8 cellular contexts compared by ENCODE assay signal in the genomic region with DNA sequence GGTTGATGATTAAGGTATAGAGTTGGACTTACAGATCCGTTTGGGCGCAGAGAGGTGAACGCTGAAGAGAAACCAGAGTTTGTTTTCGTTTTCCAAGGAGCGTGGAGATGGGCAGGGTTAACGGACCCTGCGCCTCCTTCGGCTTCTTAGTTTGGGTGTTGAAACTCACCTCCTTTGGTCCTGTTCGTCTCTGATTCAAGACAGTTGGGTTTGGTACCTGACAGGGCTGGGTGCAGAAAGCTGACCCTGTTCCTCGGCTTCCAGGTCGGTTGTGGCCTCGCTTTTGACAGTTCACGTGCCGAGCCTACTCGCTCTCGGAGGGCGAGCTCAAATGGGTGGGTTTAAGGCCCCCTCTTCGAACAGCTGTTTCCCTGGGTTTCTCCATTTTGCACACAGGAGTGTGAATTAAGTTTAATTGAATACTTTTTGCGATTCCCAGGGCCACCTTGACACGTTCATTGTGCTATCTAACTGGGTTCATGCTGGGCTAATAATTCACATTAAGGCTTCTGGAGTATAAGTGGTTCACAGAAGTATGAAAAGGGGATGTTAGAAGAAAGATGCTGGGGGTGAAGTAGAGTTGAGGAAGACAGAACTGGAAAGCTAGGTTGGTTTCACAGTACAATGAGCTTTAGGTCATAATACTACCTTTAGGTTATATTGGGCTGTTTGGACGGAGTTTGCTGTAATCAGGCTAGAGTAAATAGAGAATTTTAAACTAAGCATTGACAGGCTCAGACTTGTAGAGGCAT. TPM values are rescaled to one million over a fixed set of nuclear protein-coding genes. Genes with fewer than 3 reads are reported as not detected.
DNase-seq lines count a peak whose midpoint lies in the region; ATAC-seq and TF ChIP-seq lines count a peak whose summit lies in the region.

No MANE protein-coding gene starts in this region.

- peak overlapping the region; percentile 64 for H3K4me3 ChIP-seq in right cardiac atrium (ENCODE audit: low read length)
- peak overlapping the region; percentile 79 for H3K4me3 ChIP-seq in smooth muscle cell

- peak; percentile 1 for ATAC-seq in activated CD4-positive, alpha-beta T cell treated with anti-CD3 and anti-CD28 coated beads for 36 hours
- ATAC-seq in HG03378 (IDR thresholded peaks at IDR 0.05; ENCODE audit: unreplicated experiment) (peak; percentile 18), activated B cell treated with CpG ODN at 0.5 μM for 24 hours (ENCODE audit: low read depth) (peak; percentile 3), right cardiac atrium (no peak)

- H4K20me1 ChIP-seq in smooth muscle cell (ENCODE audit: low read depth), result peaks cover 28% of the 10 kb centered on the region

- TF ChIP-seq CTCF in activated B cell treated with CpG ODN at 0.5 μM for 24 hours (IDR thresholded peaks at IDR 0.05) (no peak), smooth muscle cell (IDR thresholded peaks at IDR 0.05; ENCODE audit: borderline replicate concordance, insufficient read depth, poor library complexity, severe bottlenecking) (no peak)

- no peak for DNase-seq in activated CD4-positive, alpha-beta T cell treated with anti-CD3 and anti-CD28 coated beads for 36 hours
- DNase-seq in activated CD4-positive, alpha-beta T cell treated with anti-CD3 and anti-CD28 coated beads for 1 hour, result no peak
- peak; percentile 41 for DNase-seq in activated B cell treated with CpG ODN at 0.5 μM for 24 hours
- DNase-seq in right cardiac atrium, result peak in 1 of 3 donors; percentile 49
- no peak for DNase-seq in smooth muscle cell (lab: John Stamatoyannopoulos, UW; ENCODE audit: unreplicated experiment)
- DNase-seq in OCI-M2 (lab: John Stamatoyannopoulos, UW; ENCODE audit: unreplicated experiment), result no peak
- no peak for DNase-seq in GM19238 (ENCODE audit: insufficient read length, low spot score)

- no peaks in the 10 kb centered on the region for H3F3A ChIP-seq in smooth muscle cell (ENCODE audit: low read depth)

- WGBS in right cardiac atrium, result under 1% methylated on average over 21 of the region's 21 CpGs
- WGBS in smooth muscle cell (ENCODE audit: low lambda C conversion rate), result 1% methylated on average over 21 of the region's 21 CpGs

- H3K4me3 Mint-ChIP-seq in activated CD4-positive, alpha-beta T cell treated with anti-CD3 and anti-CD28 coated beads for 36 hours, result no peak overlapping the region
- H3K4me3 Mint-ChIP-seq in activated B cell treated with CpG ODN at 0.5 μM for 24 hours, result no peak overlapping the region

- POLR2A ChIA-PET in activated CD4-positive, alpha-beta T cell treated with anti-CD3 and anti-CD28 coated beads for 36 hours (lab: Charles Lee), result interaction anchor here (0.9 to 1.7 kb wide), 3 partner anchors 9 to 312 kb away, joined by 4 to 19 read pairs (median 5); partner anchors contain the start of genes HMGB1 and KATNAL1
- POLR2A ChIA-PET in activated B cell treated with CpG ODN at 0.5 μM for 24 hours (lab: Charles Lee), result interaction anchor here (0.6 to 4.3 kb wide), 31 partner anchors 9 to 1023 kb away, joined by 3 to 95 read pairs (median 9); partner anchors contain the start of genes ALOX5AP, HMGB1, KATNAL1 and SLC7A1

- peak overlapping the region; percentile 82 for H3K27ac ChIP-seq in right cardiac atrium (ENCODE audit: low read length)
- peak overlapping the region; percentile 34 for H3K27ac ChIP-seq in smooth muscle cell (ENCODE audit: low read depth)

- H3K4me1 Mint-ChIP-seq in activated CD4-positive, alpha-beta T cell treated with anti-CD3 and anti-CD28 coated beads for 36 hours, result peaks cover 35% of the 10 kb centered on the region
- H3K4me1 Mint-ChIP-seq in activated B cell treated with CpG ODN at 0.5 μM for 24 hours, result peaks cover 35% of the 10 kb centered on the region

- no peaks in the 10 kb centered on the region for H3K36me3 ChIP-seq in smooth muscle cell (ENCODE audit: low read depth)

- CTCF ChIA-PET in activated CD4-positive, alpha-beta T cell treated with anti-CD3 and anti-CD28 coated beads for 36 hours (lab: Charles Lee), result interaction anchor here (0.6 to 1.3 kb wide), 5 partner anchors 11 to 185 kb away, joined by 3 read pairs; no protein-coding TSS in a partner anchor
- CTCF ChIA-PET in activated B cell treated with CpG ODN at 0.5 μM for 24 hours (lab: Charles Lee), result interaction anchor here (0.7 kb wide), 1 partner anchor 69 kb away, joined by 3 read pairs; no protein-coding TSS in a partner anchor

- intact Hi-C loops in activated CD4-positive, alpha-beta T cell treated with anti-CD3 and anti-CD28 coated beads for 36 hours (cut with DNase I, micrococcal nuclease), result loop anchor here (5.0 kb wide), 4 partner anchors 211 to 766 kb away; partner anchors contain the start of gene UBL3 (in 1 of the 2)
- intact Hi-C loops in activated B cell treated with CpG ODN at 0.5 μM for 24 hours (cut with micrococcal nuclease), result loop anchor here (1.0 to 5.0 kb wide), 5 partner anchors 9 to 486 kb away; no protein-coding TSS in a partner anchor
- intact Hi-C loops in right cardiac atrium (cut with DNase I), result loop anchor here in 2 of 4 donors (10.0 kb wide), 1 partner anchor 154 kb away; the partner anchor contains the start of gene HMGB1 (in 2 of the 2)

- H3K27me3 ChIP-seq in right cardiac atrium (ENCODE audit: control insufficient read depth, insufficient read depth) (no peaks in the 10 kb centered on the region), smooth muscle cell (ENCODE audit: low read depth) (no peaks in the 10 kb centered on the region)

- H2AFZ ChIP-seq in smooth muscle cell (ENCODE audit: low read depth), result peak overlapping the region; percentile 67

- H3K27me3 Mint-ChIP-seq in activated CD4-positive, alpha-beta T cell treated with anti-CD3 and anti-CD28 coated beads for 36 hours, result no peaks in the 10 kb centered on the region
- H3K27me3 Mint-ChIP-seq in activated B cell treated with CpG ODN at 0.5 μM for 24 hours, result no peaks in the 10 kb centered on the region

- H3K36me3 Mint-ChIP-seq in activated CD4-positive, alpha-beta T cell treated with anti-CD3 and anti-CD28 coated beads for 36 hours (ENCODE audit: low read depth), result peaks cover 17% of the 10 kb centered on the region
- peaks cover 28% of the 10 kb centered on the region for H3K36me3 Mint-ChIP-seq in activated B cell treated with CpG ODN at 0.5 μM for 24 hours (ENCODE audit: low read depth)

- H3K27ac Mint-ChIP-seq in activated CD4-positive, alpha-beta T cell treated with anti-CD3 and anti-CD28 coated beads for 36 hours, result no peak overlapping the region
- H3K27ac Mint-ChIP-seq in activated B cell treated with CpG ODN at 0.5 μM for 24 hours, result no peak overlapping the region

- H3K4me1 ChIP-seq in right cardiac atrium (ENCODE audit: control insufficient read depth, insufficient read depth, low read length) (peaks cover 2% of the 10 kb centered on the region), smooth muscle cell (ENCODE audit: low read depth) (peaks cover 33% of the 10 kb centered on the region)

- H3K79me2 ChIP-seq in smooth muscle cell (ENCODE audit: low read depth), result peaks cover 77% of the 10 kb centered on the region

- H3K9ac ChIP-seq in smooth muscle cell (ENCODE audit: low read depth), result peak overlapping the region; percentile 75

- no peaks in the 10 kb centered on the region for H3K9me3 ChIP-seq in right cardiac atrium (ENCODE audit: control insufficient read depth, low read length)
- H3K9me3 ChIP-seq in smooth muscle cell (replicated peaks; ENCODE audit: low read depth), result no peaks in the 10 kb centered on the region

- H3K4me2 ChIP-seq in smooth muscle cell, result peak overlapping the region; percentile 92

- H3K9me3 Mint-ChIP-seq in activated CD4-positive, alpha-beta T cell treated with anti-CD3 and anti-CD28 coated beads for 36 hours (ENCODE audit: low read depth), result no peaks in the 10 kb centered on the region
- H3K9me3 Mint-ChIP-seq in activated B cell treated with CpG ODN at 0.5 μM for 24 hours, result no peaks in the 10 kb centered on the region

RNA-seq across cellular contexts. Expression of gene USPL1, which starts 0.6 kb away (rescaled TPM):
- total RNA-seq in activated CD4-positive, alpha-beta T cell treated with anti-CD3 and anti-CD28 coated beads for 36 hours, result 10 to 100 TPM; 14.8 to 16.9 TPM
- total RNA-seq in activated B cell treated with CpG ODN at 0.5 μM for 24 hours (29.1 and 33.6 TPM in 2 replicates), right cardiac atrium (10 to 100 TPM; 10.3 to 12.3 (median 10.5) TPM), smooth muscle cell (33.3 and 37.7 TPM in 2 replicates)
- polyA plus RNA-seq in right cardiac atrium (5.7 TPM), smooth muscle cell (11.6 and 12.3 TPM in 2 replicates)

Comparison
In these comparisons a context has a peak if more than half of its experiments do, and no peak if none do; other contexts are left out.
1. ATAC-seq: peak in activated CD4-positive, alpha-beta T cell treated with anti-CD3 and anti-CD28 coated beads for 36 hours (single experiment), HG03378 (single experiment) and activated B cell treated with CpG ODN at 0.5 μM for 24 hours (single experiment); none in right cardiac atrium (0 of 2).